ENCODE assay signal across 8 cellular contexts in the genomic region with DNA sequence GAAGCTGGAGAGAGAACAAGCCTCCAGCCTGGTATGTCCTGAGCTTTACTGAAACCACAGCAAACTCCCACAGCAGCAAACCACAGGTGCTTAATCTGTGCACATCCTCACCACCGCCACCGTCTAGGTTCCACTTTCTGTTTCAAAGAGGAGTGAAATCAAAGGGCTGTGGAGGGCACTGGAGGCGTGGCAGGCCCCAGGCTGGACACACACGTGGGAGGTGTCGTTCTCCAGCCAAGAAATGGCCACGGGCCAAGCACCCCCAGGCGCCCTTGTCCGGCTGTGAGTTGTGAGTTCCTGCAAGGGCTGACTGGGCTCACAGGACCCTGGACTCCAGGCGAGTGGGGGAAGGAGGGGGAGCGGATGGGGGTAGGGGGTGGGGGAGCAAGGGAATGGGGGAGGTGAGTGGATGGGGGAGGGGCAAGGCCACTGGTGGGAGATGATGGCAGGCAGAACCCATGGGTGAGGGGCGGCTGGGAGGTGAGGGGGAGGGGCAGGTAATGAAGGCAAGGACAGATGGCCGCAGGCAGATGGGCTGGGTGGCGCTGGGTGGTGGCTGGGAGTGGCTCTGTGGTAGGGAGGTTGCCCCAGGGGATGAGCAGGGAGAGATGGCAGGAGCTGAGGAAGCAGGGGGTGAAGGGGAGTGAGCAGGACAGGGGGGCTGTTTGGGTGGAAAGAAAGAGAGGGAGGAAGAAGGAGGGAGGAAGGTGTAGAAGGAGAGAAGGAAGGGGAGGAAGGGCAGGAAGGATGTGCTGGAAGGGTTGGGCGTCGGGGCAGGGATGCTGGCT.
DNase-seq lines count a peak whose midpoint lies in the region; ATAC-seq and TF ChIP-seq lines count a peak whose summit lies in the region.

No MANE protein-coding gene starts in this region.

- DNase-seq in EH (ENCODE audit: low read depth) (peak; percentile 91), GM20000 (ENCODE audit: low spot score) (peak; percentile 87), T-helper 2 cell (peak in 4 of 5 experiments; percentile 20 to 93 (median 28)), esophagus muscularis mucosa (ENCODE audit: extremely low spot score) (no peak), psoas muscle (peak; percentile 61 to 75), SIG-M5 treated with dmso at 0.1 percent for 504 hours (lab: John Stamatoyannopoulos, UW; ENCODE audit: unreplicated experiment) (no peak), progenitor cell of endocrine pancreas (ENCODE audit: low spot score, unreplicated experiment) (no peak)

- TF ChIP-seq POLR2A in esophagus muscularis mucosa (IDR thresholded peaks at IDR 0.05; ENCODE audit: low read depth): no peak

- TF ChIP-seq EP300 in esophagus muscularis mucosa (IDR thresholded peaks at IDR 0.05): no peak

- H3K27ac ChIP-seq in esophagus muscularis mucosa (replicated peaks in 1 of 4): peak overlapping the region; percentile 52 to 70 (median 64)
- H3K27ac ChIP-seq in psoas muscle: peak overlapping the region; percentile 41

- H3K9me3 ChIP-seq in esophagus muscularis mucosa (no peaks in the 10 kb centered on the region), psoas muscle (no peaks in the 10 kb centered on the region)

- H3K9me3 Mint-ChIP-seq in progenitor cell of endocrine pancreas (ENCODE audit: low read depth): no peaks in the 10 kb centered on the region

- no peak overlapping the region for H3K4me3 Mint-ChIP-seq in progenitor cell of endocrine pancreas (ENCODE audit: low read depth)

- 39% methylated on average over 11 of the region's 15 CpGs for WGBS in esophagus muscularis mucosa
- 28 to 36% (median 31%) methylated on average over 15 of the region's 15 CpGs for WGBS in psoas muscle, 3 donors

- no peak overlapping the region for H3K4me3 ChIP-seq in esophagus muscularis mucosa
- no peak overlapping the region for H3K4me3 ChIP-seq in psoas muscle

- H3K27me3 ChIP-seq in esophagus muscularis mucosa (no peaks in the 10 kb centered on the region), psoas muscle (ENCODE audit: insufficient read depth in 3 of 3, low read length in 2 of 3) (no peaks in the 10 kb centered on the region)

- TF ChIP-seq CTCF in GM20000 (IDR thresholded peaks at IDR 0.05; ENCODE audit: extremely low read depth, missing control alignments) (no peak), esophagus muscularis mucosa (IDR thresholded peaks at IDR 0.05) (no peak), psoas muscle (IDR thresholded peaks at IDR 0.05) (no peak), progenitor cell of endocrine pancreas (IDR thresholded peaks at IDR 0.05; ENCODE audit: unreplicated experiment) (no peak)

- H3K4me1 ChIP-seq in esophagus muscularis mucosa: peaks cover 22 to 75% (median 41%) of the 10 kb centered on the region in 4 donors
- peaks cover 19% of the 10 kb centered on the region for H3K4me1 ChIP-seq in psoas muscle

- H3K36me3 Mint-ChIP-seq in progenitor cell of endocrine pancreas (ENCODE audit: insufficient read depth): peaks cover 27% of the 10 kb centered on the region

- H3K27me3 Mint-ChIP-seq in progenitor cell of endocrine pancreas: no peaks in the 10 kb centered on the region

- intact Hi-C loops in esophagus muscularis mucosa (cut with DNase I): no loop called here
- intact Hi-C loops in psoas muscle (cut with DNase I): no loop called here

- ATAC-seq in HG03442 (IDR thresholded peaks at IDR 0.05; ENCODE audit: unreplicated experiment): peak; percentile 78
- peak in 3 of 4 donors; percentile 6 to 46 (median 38) for ATAC-seq in psoas muscle

- no peaks in the 10 kb centered on the region for H3K4me1 Mint-ChIP-seq in progenitor cell of endocrine pancreas (ENCODE audit: low read depth)

- peaks cover 4 to 76% (median 65%) of the 10 kb centered on the region in 4 donors for H3K36me3 ChIP-seq in esophagus muscularis mucosa
- H3K36me3 ChIP-seq in psoas muscle (ENCODE audit: insufficient read depth in 1 of 2, low read depth in 1 of 2): peaks cover 0 to 62% of the 10 kb centered on the region in 2 donors

- H3K27ac Mint-ChIP-seq in progenitor cell of endocrine pancreas: no peak overlapping the region

Comparison
In these comparisons a context has a peak if more than half of its experiments do, and no peak if none do; other contexts are left out.
1. DNase-seq: peak in EH (single experiment), GM20000 (single experiment), T-helper 2 cell (4 of 5) and psoas muscle (2 of 2); none in esophagus muscularis mucosa (single experiment), SIG-M5 treated with dmso at 0.1 percent for 504 hours (single experiment) and progenitor cell of endocrine pancreas (single experiment).